1 cellular context compared by ENCODE assay signal in genomic region chr20:32761831-32762753, GRCh38.
TF ChIP-seq lines count a peak whose summit lies in the region.

Gene DNMT3B, plus strand, starts transcription at chr20:32762385. Its CDS starts 17,939 bp downstream, at chr20:32780324.

TF ChIP-seq in WTC11, 78 proteins besides CTCF, POLR2A, EP300 and RAD21 (continued from another document and continues in another):
- TF ChIP-seq ZNF281 (CRISPR knock-in tag; IDR thresholded peaks at IDR 0.05) (no peak), IRF1 (CRISPR knock-in tag; IDR thresholded peaks at IDR 0.05) (no peak), FOXP1 (CRISPR knock-in tag; IDR thresholded peaks at IDR 0.05; ENCODE audit: borderline replicate concordance) (no peak), TEAD4 (CRISPR knock-in tag; IDR thresholded peaks at IDR 0.05) (no peak), ARID4B (CRISPR knock-in tag; IDR thresholded peaks at IDR 0.05; ENCODE audit: borderline replicate concordance) (no peak; the same call in 1 of the 2 replicates), RORB (CRISPR knock-in tag; IDR thresholded peaks at IDR 0.05) (no peak), ETV6 (CRISPR knock-in tag; IDR thresholded peaks at IDR 0.05) (peak; percentile 82; the same call in 1 of the 2 replicates), KAT7 (CRISPR knock-in tag; IDR thresholded peaks at IDR 0.05; ENCODE audit: borderline replicate concordance) (no peak), ZMAT4 (CRISPR knock-in tag; IDR thresholded peaks at IDR 0.05) (no peak), EMX1 (CRISPR knock-in tag; IDR thresholded peaks at IDR 0.05) (no peak), ZBTB21 (CRISPR knock-in tag; IDR thresholded peaks at IDR 0.05; ENCODE audit: borderline replicate concordance) (no peak), SMAD3 (CRISPR knock-in tag; IDR thresholded peaks at IDR 0.05; ENCODE audit: borderline replicate concordance) (no peak), MLX (CRISPR knock-in tag; IDR thresholded peaks at IDR 0.05) (no peak), JAZF1 (CRISPR knock-in tag; IDR thresholded peaks at IDR 0.05) (no peak), OVOL2 (CRISPR knock-in tag; IDR thresholded peaks at IDR 0.05; ENCODE audit: borderline replicate concordance) (no peak), JUN (CRISPR knock-in tag; IDR thresholded peaks at IDR 0.05) (peak; percentile 39; the same call in 1 of the 2 replicates), ZNF219 (CRISPR knock-in tag; IDR thresholded peaks at IDR 0.05; ENCODE audit: borderline replicate concordance) (no peak), GTF2I (CRISPR knock-in tag; conservative IDR thresholded peaks at IDR 0.05) (peak; percentile 72), ATF1 (CRISPR knock-in tag; IDR thresholded peaks at IDR 0.05) (no peak), ZSCAN18 (CRISPR knock-in tag; IDR thresholded peaks at IDR 0.05) (no peak), ZNF121 (CRISPR knock-in tag; IDR thresholded peaks at IDR 0.05) (no peak), TEAD1 (CRISPR knock-in tag; IDR thresholded peaks at IDR 0.05) (no peak), RELA (CRISPR knock-in tag; IDR thresholded peaks at IDR 0.05; ENCODE audit: borderline replicate concordance) (no peak), ZNF671 (CRISPR knock-in tag; IDR thresholded peaks at IDR 0.05) (no peak), CBFB (CRISPR knock-in tag; IDR thresholded peaks at IDR 0.05; ENCODE audit: low read depth) (no peak), HMGXB4 (CRISPR knock-in tag; IDR thresholded peaks at IDR 0.05) (no peak), USF1 (CRISPR knock-in tag; IDR thresholded peaks at IDR 0.05) (no peak), ZNF317 (CRISPR knock-in tag; IDR thresholded peaks at IDR 0.05; ENCODE audit: borderline replicate concordance, low read depth) (no peak), ZNF425 (CRISPR knock-in tag; conservative IDR thresholded peaks at IDR 0.05) (no peak), E2F4 (CRISPR knock-in tag; IDR thresholded peaks at IDR 0.05; ENCODE audit: borderline replicate concordance, low read depth) (peak; percentile 64; the same call in 1 of the 2 replicates), ELF4 (CRISPR knock-in tag; IDR thresholded peaks at IDR 0.05; ENCODE audit: low read depth) (no peak; the same call in 1 of the 2 replicates), USF2 (CRISPR knock-in tag; IDR thresholded peaks at IDR 0.05) (no peak; the same call in 1 of the 2 replicates), SOX15 (CRISPR knock-in tag; IDR thresholded peaks at IDR 0.05) (no peak), TP53 (CRISPR knock-in tag; IDR thresholded peaks at IDR 0.05) (no peak), HMGA2 (CRISPR knock-in tag; IDR thresholded peaks at IDR 0.05) (no peak), FOXK1 (CRISPR knock-in tag; IDR thresholded peaks at IDR 0.05) (0 out of 2 replicates have a peak, but pooled peaks have one; percentile 24), CREB1 (CRISPR knock-in tag; IDR thresholded peaks at IDR 0.05) (no peak), GRHL2 (CRISPR knock-in tag; IDR thresholded peaks at IDR 0.05; ENCODE audit: insufficient replicate concordance, severe bottlenecking) (no peak), NFE2L1 (CRISPR knock-in tag; IDR thresholded peaks at IDR 0.05) (no peak), ZNF512 (CRISPR knock-in tag; IDR thresholded peaks at IDR 0.05; ENCODE audit: borderline replicate concordance) (no peak)
